1 cellular context compared by ENCODE assay signal in the genomic region with DNA sequence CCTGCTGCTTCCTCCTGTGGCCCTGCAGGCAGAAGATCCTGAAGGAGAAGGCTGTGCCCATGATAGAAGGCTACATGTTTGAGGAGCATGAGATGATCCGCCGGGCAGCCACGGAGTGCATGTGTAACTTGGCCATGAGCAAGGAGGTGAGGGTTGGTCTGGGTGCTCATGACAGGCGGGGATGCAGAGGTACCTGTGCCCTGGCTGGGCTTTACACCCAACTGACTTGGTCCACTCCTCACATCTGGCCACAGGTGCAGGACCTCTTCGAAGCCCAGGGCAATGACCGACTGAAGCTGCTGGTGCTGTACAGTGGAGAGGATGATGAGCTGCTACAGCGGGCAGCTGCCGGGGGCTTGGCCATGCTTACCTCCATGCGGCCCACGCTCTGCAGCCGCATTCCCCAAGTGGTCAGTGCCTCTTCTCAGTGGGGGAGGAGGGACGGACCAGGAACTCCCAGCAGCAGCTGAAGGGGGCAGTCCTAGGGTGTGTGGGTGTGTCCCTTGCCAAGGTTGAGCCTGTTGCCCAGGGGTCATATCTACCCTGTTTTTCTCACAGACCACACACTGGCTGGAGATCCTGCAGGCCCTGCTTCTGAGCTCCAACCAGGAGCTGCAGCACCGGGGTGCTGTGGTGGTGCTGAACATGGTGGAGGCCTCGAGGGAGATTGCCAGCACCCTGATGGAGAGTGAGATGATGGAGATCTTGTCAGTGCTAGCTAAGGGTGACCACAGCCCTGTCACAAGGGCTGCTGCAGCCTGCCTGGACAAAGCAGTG.
TF ChIP-seq lines count a peak whose summit lies in the region.

No MANE protein-coding gene starts in this region.

TF ChIP-seq in K562, 482 proteins besides CTCF, POLR2A, EP300 and RAD21:
- TF ChIP-seq SP2 (IDR thresholded peaks at IDR 0.05; ENCODE audit: extremely low read depth, low read depth, low read length, poor library complexity, severe bottlenecking) (no peak), POLR2G (IDR thresholded peaks at IDR 0.05; ENCODE audit: low read depth, low read length) (0 out of 2 replicates have a peak, but pooled peaks have one; percentile 35), PRPF4 (IDR thresholded peaks at IDR 0.05; ENCODE audit: insufficient read depth, low read depth, low read length, poor library complexity, severe bottlenecking) (no peak), CTBP1 (IDR thresholded peaks at IDR 0.05; ENCODE audit: borderline replicate concordance) (peak; percentile 33; the same call in 1 of the 2 replicates), HSF4 (CRISPR knock-in tag; IDR thresholded peaks at IDR 0.05; ENCODE audit: borderline replicate concordance) (no peak), SIRT6 (IDR thresholded peaks at IDR 0.05; ENCODE audit: low read depth, low read length) (no peak), NFE2L1 (tag; IDR thresholded peaks at IDR 0.05; ENCODE audit: borderline replicate concordance, low read depth) (no peak), FOXK2 (conservative IDR thresholded peaks at IDR 0.05 in 1 of 2, IDR thresholded peaks at IDR 0.05 in 1 of 2; ENCODE audit: low read depth in 2 of 2) (no peak), POLR3A (IDR thresholded peaks at IDR 0.05; ENCODE audit: borderline replicate concordance, extremely low read depth, insufficient read depth, insufficient read length) (no peak), ZNF282 (CRISPR knock-in tag; IDR thresholded peaks at IDR 0.05) (no peak), BDP1 (IDR thresholded peaks at IDR 0.05; ENCODE audit: insufficient read depth, insufficient read length) (no peak), RB1 (IDR thresholded peaks at IDR 0.05; ENCODE audit: low read depth) (no peak), ZNF239 (CRISPR knock-in tag; IDR thresholded peaks at IDR 0.05) (no peak), MTA2 (IDR thresholded peaks at IDR 0.05; ENCODE audit: low read depth) (no peak)
- TF ChIP-seq, protein P1, sequence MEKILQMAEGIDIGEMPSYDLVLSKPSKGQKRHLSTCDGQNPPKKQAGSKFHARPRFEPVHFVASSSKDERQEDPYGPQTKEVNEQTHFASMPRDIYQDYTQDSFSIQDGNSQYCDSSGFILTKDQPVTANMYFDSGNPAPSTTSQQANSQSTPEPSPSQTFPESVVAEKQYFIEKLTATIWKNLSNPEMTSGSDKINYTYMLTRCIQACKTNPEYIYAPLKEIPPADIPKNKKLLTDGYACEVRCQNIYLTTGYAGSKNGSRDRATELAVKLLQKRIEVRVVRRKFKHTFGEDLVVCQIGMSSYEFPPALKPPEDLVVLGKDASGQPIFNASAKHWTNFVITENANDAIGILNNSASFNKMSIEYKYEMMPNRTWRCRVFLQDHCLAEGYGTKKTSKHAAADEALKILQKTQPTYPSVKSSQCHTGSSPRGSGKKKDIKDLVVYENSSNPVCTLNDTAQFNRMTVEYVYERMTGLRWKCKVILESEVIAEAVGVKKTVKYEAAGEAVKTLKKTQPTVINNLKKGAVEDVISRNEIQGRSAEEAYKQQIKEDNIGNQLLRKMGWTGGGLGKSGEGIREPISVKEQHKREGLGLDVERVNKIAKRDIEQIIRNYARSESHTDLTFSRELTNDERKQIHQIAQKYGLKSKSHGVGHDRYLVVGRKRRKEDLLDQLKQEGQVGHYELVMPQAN (IDR thresholded peaks at IDR 0.05; ENCODE audit: borderline replicate concordance), result no peak
- TF ChIP-seq, protein P2, sequence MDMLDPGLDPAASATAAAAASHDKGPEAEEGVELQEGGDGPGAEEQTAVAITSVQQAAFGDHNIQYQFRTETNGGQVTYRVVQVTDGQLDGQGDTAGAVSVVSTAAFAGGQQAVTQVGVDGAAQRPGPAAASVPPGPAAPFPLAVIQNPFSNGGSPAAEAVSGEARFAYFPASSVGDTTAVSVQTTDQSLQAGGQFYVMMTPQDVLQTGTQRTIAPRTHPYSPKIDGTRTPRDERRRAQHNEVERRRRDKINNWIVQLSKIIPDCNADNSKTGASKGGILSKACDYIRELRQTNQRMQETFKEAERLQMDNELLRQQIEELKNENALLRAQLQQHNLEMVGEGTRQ (CRISPR knock-in tag; IDR thresholded peaks at IDR 0.05), result no peak
- TF ChIP-seq, protein P3, sequence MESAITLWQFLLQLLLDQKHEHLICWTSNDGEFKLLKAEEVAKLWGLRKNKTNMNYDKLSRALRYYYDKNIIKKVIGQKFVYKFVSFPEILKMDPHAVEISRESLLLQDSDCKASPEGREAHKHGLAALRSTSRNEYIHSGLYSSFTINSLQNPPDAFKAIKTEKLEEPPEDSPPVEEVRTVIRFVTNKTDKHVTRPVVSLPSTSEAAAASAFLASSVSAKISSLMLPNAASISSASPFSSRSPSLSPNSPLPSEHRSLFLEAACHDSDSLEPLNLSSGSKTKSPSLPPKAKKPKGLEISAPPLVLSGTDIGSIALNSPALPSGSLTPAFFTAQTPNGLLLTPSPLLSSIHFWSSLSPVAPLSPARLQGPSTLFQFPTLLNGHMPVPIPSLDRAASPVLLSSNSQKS (CRISPR knock-in tag; IDR thresholded peaks at IDR 0.05), result no peak
TF ChIP-seq in K562: peak in this region for 2.
